ENCODE assay signal across 8 cellular contexts in the genomic region with DNA sequence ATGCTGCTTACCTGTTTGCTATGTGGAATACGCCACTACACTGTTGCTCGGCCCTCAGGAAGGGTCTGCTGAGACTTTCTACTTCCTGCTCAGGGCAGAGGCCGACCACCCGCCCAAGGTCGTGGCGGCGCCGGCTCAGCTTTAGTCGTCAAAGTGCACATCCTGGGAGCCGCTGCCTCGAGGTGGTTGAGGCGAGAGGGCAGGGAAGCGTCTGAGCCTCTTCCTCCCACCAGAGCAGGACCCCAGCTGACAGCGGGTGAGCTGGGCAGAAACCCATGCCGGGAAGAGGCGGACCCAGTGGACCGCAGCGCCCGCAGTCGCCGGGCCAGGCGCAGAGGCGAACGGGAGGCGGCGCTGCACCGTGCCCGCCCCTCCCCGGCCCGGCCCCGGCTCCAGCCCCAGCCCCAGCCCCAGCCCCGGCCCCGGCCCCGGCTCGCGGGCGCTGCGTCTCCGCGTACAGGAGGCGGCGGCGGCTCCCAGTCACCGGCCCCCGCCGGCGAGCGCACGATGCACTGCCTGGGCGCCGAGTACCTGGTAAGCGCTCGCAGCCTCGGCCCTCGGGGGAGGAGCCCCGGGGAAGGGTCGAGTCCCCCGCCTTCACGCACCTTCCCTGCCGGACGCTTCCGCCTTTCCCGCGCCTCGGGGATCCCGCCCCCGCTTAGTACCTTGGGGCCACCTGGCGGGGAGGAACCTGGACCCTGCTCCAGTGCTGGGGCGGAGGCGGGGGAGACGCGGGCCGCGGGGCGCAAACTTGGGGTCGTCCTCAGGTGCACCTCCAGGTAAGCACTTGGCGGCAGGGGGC. TPM values are rescaled to one million over a fixed set of nuclear protein-coding genes. Genes with fewer than 3 reads are reported as not detected.
DNase-seq lines count a peak whose midpoint lies in the region; ATAC-seq, FAIRE-seq and TF ChIP-seq lines count a peak whose summit lies in the region.

A gene with protein sequence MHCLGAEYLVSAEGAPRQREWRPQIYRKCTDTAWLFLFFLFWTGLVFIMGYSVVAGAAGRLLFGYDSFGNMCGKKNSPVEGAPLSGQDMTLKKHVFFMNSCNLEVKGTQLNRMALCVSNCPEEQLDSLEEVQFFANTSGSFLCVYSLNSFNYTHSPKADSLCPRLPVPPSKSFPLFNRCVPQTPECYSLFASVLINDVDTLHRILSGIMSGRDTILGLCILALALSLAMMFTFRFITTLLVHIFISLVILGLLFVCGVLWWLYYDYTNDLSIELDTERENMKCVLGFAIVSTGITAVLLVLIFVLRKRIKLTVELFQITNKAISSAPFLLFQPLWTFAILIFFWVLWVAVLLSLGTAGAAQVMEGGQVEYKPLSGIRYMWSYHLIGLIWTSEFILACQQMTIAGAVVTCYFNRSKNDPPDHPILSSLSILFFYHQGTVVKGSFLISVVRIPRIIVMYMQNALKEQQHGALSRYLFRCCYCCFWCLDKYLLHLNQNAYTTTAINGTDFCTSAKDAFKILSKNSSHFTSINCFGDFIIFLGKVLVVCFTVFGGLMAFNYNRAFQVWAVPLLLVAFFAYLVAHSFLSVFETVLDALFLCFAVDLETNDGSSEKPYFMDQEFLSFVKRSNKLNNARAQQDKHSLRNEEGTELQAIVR (plus strand): TSS at position 413 of the 802 bp plus-strand sequence. CDS start 95 bp downstream, at position 508.

- peaks cover 4 to 11% of the 10 kb centered on the region in 2 experiments; a peak in 3 of 4 replicates for H3K27me3 ChIP-seq in GM12878 (replicated peaks in 1 of 2; ENCODE audit: control insufficient read depth in 2 of 2, insufficient read depth in 2 of 2, low read length in 1 of 2)

- peak; percentile 98 to 99 for ATAC-seq in A549
- ATAC-seq in GM12878, result peak; percentile 31; the same call in 2 of the 3 replicates

- FAIRE-seq in A549 (lab: Jason Lieb, UNC), result no peak
- FAIRE-seq in GM12878 (lab: Jason Lieb, UNC), result no peak

- POLR2A ChIA-PET in A549 (lab: Yijun Ruan, JAX) (no interaction called here), GM12878 (lab: Charles Lee) (no interaction called here)

- H3K36me3 ChIP-seq in GM12878 (ENCODE audit: control insufficient read depth in 2 of 2, insufficient read depth in 2 of 2, low read length in 1 of 2), result no peaks in the 10 kb centered on the region

- no peak within 1 kb of the TSS for H2AFZ ChIP-seq in GM12878 (ENCODE audit: control insufficient read depth, low read depth, low read length)

- TF ChIP-seq RAD21 in A549 (conservative IDR thresholded peaks at IDR 0.05 in 1 of 2, IDR thresholded peaks at IDR 0.05 in 1 of 2) (no peak), GM12878 (IDR thresholded peaks at IDR 0.05; ENCODE audit: insufficient read depth, low read depth, low read length) (no peak)

- RAD21 ChIA-PET in GM12878 (lab: Charles Lee; ENCODE audit: unreplicated experiment), result no interaction called here

- TF ChIP-seq EP300 in A549 (IDR thresholded peaks at IDR 0.05) (no peak), GM12878 (IDR thresholded peaks at IDR 0.05; ENCODE audit: borderline replicate concordance in 1 of 2, control insufficient read depth in 1 of 2, low read depth in 2 of 2, low read length in 2 of 2) (no peak)

- intact Hi-C loops in GM12878 (cut with micrococcal nuclease; ENCODE audit: unreplicated experiment), result no loop called here

- TF ChIP-seq CTCF in A549 (IDR thresholded peaks at IDR 0.05), result peak; percentile 41
- no peak for TF ChIP-seq CTCF in GM12865 (IDR thresholded peaks at IDR 0.05; ENCODE audit: insufficient read depth, low read depth, low read length, missing control alignments)
- no peak for TF ChIP-seq CTCF in GM12878 (IDR thresholded peaks at IDR 0.05 in 2 of 3, conservative IDR thresholded peaks at IDR 0.05 in 1 of 3; ENCODE audit: control insufficient read depth in 2 of 3, extremely low read depth in 1 of 3, insufficient read depth in 1 of 3, low read depth in 3 of 3, low read length in 3 of 3)

- no peaks in the 10 kb centered on the region for H3K79me2 ChIP-seq in GM12878 (ENCODE audit: control insufficient read depth, insufficient read depth, low read length)

- DNase-seq in A549 (ENCODE audit: low read depth in 1 of 2, low spot score in 1 of 2), result peak; percentile 20 to 35
- peak; percentile 4 for DNase-seq in GM12865 (ENCODE audit: low read depth)
- peak; percentile 47 for DNase-seq in NCI-H510A (lab: John Stamatoyannopoulos, UW)
- no peak for DNase-seq in GM12878 (ENCODE audit: low read depth, low spot score)
- DNase-seq in skeletal muscle cell (ENCODE audit: low read depth), result no peak
- no peak for DNase-seq in GF-D8 (lab: John Stamatoyannopoulos, UW)
- DNase-seq in dedifferentiated amniotic fluid mesenchymal stem cell (ENCODE audit: extremely low spot score), result no peak

- 2% methylated on average over 17 of the region's 77 CpGs for WGBS in A549 (ENCODE audit: missing lambda C conversion rate)
- 7% methylated on average over 45 of the region's 77 CpGs for WGBS in GM12878 (ENCODE audit: insufficient coverage, insufficient replicate concordance, low lambda C conversion rate, missing lambda C conversion rate)

- H3K27ac ChIP-seq in A549 (peak within 1 kb of the TSS; percentile 82 to 94), GM12878 (ENCODE audit: control insufficient read depth, insufficient read depth) (no peak within 1 kb of the TSS)

- in situ Hi-C loops in GM12878 (cut with MboI), result no loop called here

- TF ChIP-seq POLR2A in A549 (IDR thresholded peaks at IDR 0.05; ENCODE audit: low read length), result peak; percentile 29; the same call in 1 of the 2 replicates
- no peak for TF ChIP-seq POLR2A in GM12878 (IDR thresholded peaks at IDR 0.05; ENCODE audit: low read depth, low read length)

- peaks cover 11% of the 10 kb centered on the region; the same call in 1 of the 3 replicates for H3K4me1 ChIP-seq in A549
- no peaks in the 10 kb centered on the region for H3K4me1 ChIP-seq in GM12878 (ENCODE audit: control insufficient read depth, insufficient read depth, low read length)

- H3K4me2 ChIP-seq in A549, result peak within 1 kb of the TSS; percentile 89
- peak within 1 kb of the TSS; percentile 53; the same call in 1 of the 2 replicates for H3K4me2 ChIP-seq in GM12878 (ENCODE audit: control insufficient read depth, insufficient read depth)

- BruUV-seq in GM12878 (replicated peaks; lab: Mats Ljungman, UMichigan), result no TSS peak

- H3K9ac ChIP-seq in GM12878 (ENCODE audit: control insufficient read depth, insufficient read depth, low read length), result no peak within 1 kb of the TSS

- H3K4me3 ChIP-seq in A549, result peak within 1 kb of the TSS; percentile 76
- H3K4me3 ChIP-seq in GM12865 (ENCODE audit: low read depth, low read length), result no peak within 1 kb of the TSS
- H3K4me3 ChIP-seq in GM12878, result no peak within 1 kb of the TSS
- H3K4me3 ChIP-seq in iPS-18c (ENCODE audit: insufficient read depth, low read depth, low read length), result peak within 1 kb of the TSS; percentile 82
- peak within 1 kb of the TSS; percentile 63 for H3K4me3 ChIP-seq in skeletal muscle cell (ENCODE audit: low read depth, low read length)

- SMC1A ChIA-PET in GM12878 (lab: Charles Lee; ENCODE audit: uncharacterized antibody, unreplicated experiment), result no interaction called here

- CTCF ChIA-PET in A549 (lab: Yijun Ruan, JAX), result interaction anchor here (0.6 to 1.7 kb wide), 7 partner anchors 8 to 418 kb away, joined by 3 to 7 read pairs (median 4); no protein-coding TSS in a partner anchor
- CTCF ChIA-PET in GM12878 (lab: Yijun Ruan, JAX), result interaction anchor here (0.7 kb wide), 1 partner anchor 127 kb away, joined by 3 read pairs; no protein-coding TSS in a partner anchor

- no peaks in the 10 kb centered on the region for H3K9me3 ChIP-seq in A549
- no peaks in the 10 kb centered on the region for H3K9me3 ChIP-seq in GM12878 (replicated peaks; ENCODE audit: control insufficient read depth, insufficient read depth, low read length)
- H3K9me3 ChIP-seq in iPS-18c (ENCODE audit: control insufficient read depth, insufficient read depth, low read length), result no peaks in the 10 kb centered on the region

- no peaks in the 10 kb centered on the region for H4K20me1 ChIP-seq in GM12878 (ENCODE audit: control insufficient read depth, insufficient read depth)

TF ChIP-seq in A549, 52 proteins besides CTCF, POLR2A, EP300 and RAD21:
- TF ChIP-seq KDM5A (IDR thresholded peaks at IDR 0.05) (no peak), SMC3 (IDR thresholded peaks at IDR 0.05) (peak; percentile 34; the same call in 1 of the 3 replicates)
TF ChIP-seq in A549: peak in this region for 1.

TF ChIP-seq in GM12878, 131 proteins besides CTCF, POLR2A, EP300 and RAD21 (continues in another document):
- TF ChIP-seq SUZ12 (IDR thresholded peaks at IDR 0.05; ENCODE audit: unreplicated experiment) (peak; percentile 15), CBX5 (IDR thresholded peaks at IDR 0.05; ENCODE audit: low read depth) (no peak)
- TF ChIP-seq, protein P1, sequence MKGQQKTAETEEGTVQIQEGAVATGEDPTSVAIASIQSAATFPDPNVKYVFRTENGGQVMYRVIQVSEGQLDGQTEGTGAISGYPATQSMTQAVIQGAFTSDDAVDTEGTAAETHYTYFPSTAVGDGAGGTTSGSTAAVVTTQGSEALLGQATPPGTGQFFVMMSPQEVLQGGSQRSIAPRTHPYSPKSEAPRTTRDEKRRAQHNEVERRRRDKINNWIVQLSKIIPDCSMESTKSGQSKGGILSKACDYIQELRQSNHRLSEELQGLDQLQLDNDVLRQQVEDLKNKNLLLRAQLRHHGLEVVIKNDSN (IDR thresholded peaks at IDR 0.05; ENCODE audit: borderline replicate concordance, extremely low read length, insufficient read depth, low read depth, low read length), result no peak

RNA-seq across cellular contexts. Expression of the gene that starts here (rescaled TPM):
- polyA plus RNA-seq in A549 (2011; rRNA removed), result 5.4 and 6.5 TPM in 2 replicates
- polyA plus RNA-seq in A549 (2012; cell fraction: cytosol; rRNA removed), result 1.1 and 1.5 TPM in 2 replicates
- 0.58 and 0.87 TPM in 2 replicates for polyA plus RNA-seq in A549 (2012; cell fraction: nucleus; rRNA removed)
- polyA plus RNA-seq in A549 (2017; fragmentation: RNase III; extraction: RNeasy Plus Mini Kit Qiagen cat#74134 plus additional on column Dnase treatment), result 1.9 to 2.3 TPM (median 2.2 TPM) in 3 replicates
- polyA minus RNA-seq in A549 (2011; rRNA and poly(A)+ RNA removed), result 4.5 TPM in 2 replicates
- total RNA-seq in GM12878 (2013; cell fraction: nucleolus; rRNA removed), result not detected in 2 replicates
- total RNA-seq in GM12878 (2014; rRNA removed), result not detected in 2 replicates
- not detected in 2 replicates for total RNA-seq in GM12878 (2014; rRNA removed; fragmentation: Illumina TruSeq; extraction: Trizol)
- not detected in 2 replicates for total RNA-seq in GM12878 (2021)
- not detected for polyA plus RNA-seq in GM12878 (2011; ENCODE audit: low read depth)
- not detected in 2 replicates for polyA plus RNA-seq in GM12878 (2011; rRNA removed)
- polyA plus RNA-seq in GM12878 (2011; cell fraction: cytosol; rRNA removed), result not detected in 2 replicates
- not detected in 2 replicates for polyA plus RNA-seq in GM12878 (2011; cell fraction: nucleus; rRNA removed)
- polyA plus RNA-seq in GM12878 (2012), result not detected in 2 replicates
- not detected in 2 replicates for polyA plus RNA-seq in GM12878 (2014; fragmentation: Illumina TruSeq; extraction: Trizol)
- polyA plus RNA-seq in GM12878 (2014; fragmentation: Nextera tagmentation; extraction: Ambion mirVana), result not detected
- not detected in 2 replicates for polyA plus RNA-seq in GM12878 (2014; rRNA removed)
- polyA plus RNA-seq in GM12878 (2016; fragmentation: Nextera tagmentation; extraction: Ambion mirVana), result not detected
- not detected in 2 replicates for polyA minus RNA-seq in GM12878 (2011; rRNA and poly(A)+ RNA removed)
- polyA minus RNA-seq in GM12878 (2011; cell fraction: cytosol; rRNA and poly(A)+ RNA removed), result not detected in 2 replicates
- not detected in 2 replicates for polyA minus RNA-seq in GM12878 (2011; cell fraction: nucleus; rRNA and poly(A)+ RNA removed)

Comparison
In these comparisons a context has a peak if more than half of its experiments do, and no peak if none do; other contexts are left out.
1. Peak in ATAC-seq and H3K4me2 ChIP-seq in GM12878; RNA of the gene not detected or under 1 TPM.
2. DNase-seq: peak in A549 (2 of 2), GM12865 (single experiment) and NCI-H510A (single experiment); none in GM12878 (single experiment), skeletal muscle cell (single experiment), GF-D8 (single experiment) and dedifferentiated amniotic fluid mesenchymal stem cell (single experiment).
3. H3K4me3 ChIP-seq: peak in A549 (single experiment), iPS-18c (single experiment) and skeletal muscle cell (single experiment); none in GM12865 (single experiment) and GM12878 (single experiment).